ENCODE assay signal across 1 cellular context in genomic region chr3:47028667-47029066, GRCh38.
TF ChIP-seq lines count a peak whose summit lies in the region.

No MANE protein-coding gene starts in this region.

TF ChIP-seq in GM12878, 131 proteins besides CTCF, POLR2A, EP300 and RAD21:
- TF ChIP-seq RUNX3 (IDR thresholded peaks at IDR 0.05; ENCODE audit: low read length) (no peak), NBN (IDR thresholded peaks at IDR 0.05) (no peak)
TF ChIP-seq in GM12878: peak in this region for 0.
